10 cellular contexts compared by ENCODE assay signal in the genomic region with DNA sequence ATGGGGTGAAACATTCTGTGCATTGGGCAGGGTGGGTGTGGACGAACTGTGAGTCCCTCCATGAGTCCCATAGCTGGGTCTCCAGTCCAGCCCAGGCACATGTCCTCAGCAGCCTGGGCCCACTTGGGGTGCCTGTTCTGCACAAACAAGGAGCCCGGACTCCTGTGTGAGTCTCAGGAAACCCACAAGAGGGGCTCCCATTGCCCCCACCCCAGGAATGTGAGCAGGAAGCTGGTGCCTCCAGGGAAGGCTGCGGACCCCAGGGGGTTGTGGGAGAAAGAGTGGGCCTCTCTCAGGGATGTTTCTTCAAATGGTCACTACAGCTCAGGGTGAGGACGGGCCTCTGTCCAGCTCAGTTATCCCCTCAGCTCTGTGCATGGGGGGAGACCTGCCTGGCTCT. TPM values are rescaled to one million over a fixed set of nuclear protein-coding genes. Genes with fewer than 3 reads are reported as not detected.
"Had no signal": no experiment of that assay in that cellular context is flagged by ENCODE, and none has a peak within 500 bp of the region (broad histone marks: within the 10 kb centered on the region; RNA-seq: fewer than 3 reads in every experiment).

No MANE protein-coding gene starts in this region.

RNA-seq across cellular contexts. Expression of gene KRT16, which starts 3.9 kb away (rescaled TPM):
- total RNA-seq: activated CD4-positive, alpha-beta T cell treated with anti-CD3 and anti-CD28 coated beads for 36 hours; activated CD4-positive, alpha-beta T cell treated with anti-CD3 and anti-CD28 coated beads, Interleukin-2, amount 10 ng/mL, durations not matched to agents 7 days and 5 days; activated CD8-positive, alpha-beta T cell treated with anti-CD3 and anti-CD28 coated beads, Interleukin-2, amount 10 ng/mL, durations not matched to agents 7 days and 5 days; activated naive CD8-positive, alpha-beta T cell treated with anti-CD3 and anti-CD28 coated beads, Interleukin-2, amount 10 ng/mL, durations not matched to agents 7 days and 5 days; activated T-helper 2 cell treated with anti-CD3 and anti-CD28 coated beads, Interferon-gamma antibody, Interleukin-2, Interleukin-4, amounts not matched to agents 10 μg/mL and 5 μg/mL and 100 μg/mL, durations not matched to agents 14 hours and 24 hours and 36 hours; OCI-LY7 had no signal
- polyA plus RNA-seq: SK-N-SH had no signal

RNA-seq across cellular contexts. Expression of gene KRT17, which starts 7.9 kb away (rescaled TPM):
- total RNA-seq: activated CD4-positive, alpha-beta T cell treated with anti-CD3 and anti-CD28 coated beads for 36 hours; activated CD8-positive, alpha-beta T cell treated with anti-CD3 and anti-CD28 coated beads, Interleukin-2, amount 10 ng/mL, durations not matched to agents 7 days and 5 days; activated naive CD8-positive, alpha-beta T cell treated with anti-CD3 and anti-CD28 coated beads, Interleukin-2, amount 10 ng/mL, durations not matched to agents 7 days and 5 days; activated T-helper 2 cell treated with anti-CD3 and anti-CD28 coated beads, Interferon-gamma antibody, Interleukin-2, Interleukin-4, amounts not matched to agents 10 μg/mL and 5 μg/mL and 100 μg/mL, durations not matched to agents 14 hours and 24 hours and 36 hours had no signal

RNA-seq across cellular contexts. Expression of gene KRT14, which starts 29.8 kb away (rescaled TPM):
- total RNA-seq: activated CD4-positive, alpha-beta T cell treated with anti-CD3 and anti-CD28 coated beads for 36 hours; activated CD4-positive, alpha-beta T cell treated with anti-CD3 and anti-CD28 coated beads, Interleukin-2, amount 10 ng/mL, durations not matched to agents 7 days and 5 days; activated CD8-positive, alpha-beta T cell treated with anti-CD3 and anti-CD28 coated beads, Interleukin-2, amount 10 ng/mL, durations not matched to agents 7 days and 5 days; activated naive CD8-positive, alpha-beta T cell treated with anti-CD3 and anti-CD28 coated beads, Interleukin-2, amount 10 ng/mL, durations not matched to agents 7 days and 5 days; activated T-helper 2 cell treated with anti-CD3 and anti-CD28 coated beads, Interferon-gamma antibody, Interleukin-2, Interleukin-4, amounts not matched to agents 10 μg/mL and 5 μg/mL and 100 μg/mL, durations not matched to agents 14 hours and 24 hours and 36 hours had no signal
- polyA plus RNA-seq: SK-N-SH had no signal

RNA-seq across cellular contexts. Expression of gene KRT9, which starts 44.6 kb away (rescaled TPM):
- total RNA-seq: activated CD4-positive, alpha-beta T cell treated with anti-CD3 and anti-CD28 coated beads for 36 hours; activated CD4-positive, alpha-beta T cell treated with anti-CD3 and anti-CD28 coated beads, Interleukin-2, amount 10 ng/mL, durations not matched to agents 7 days and 5 days; activated CD8-positive, alpha-beta T cell treated with anti-CD3 and anti-CD28 coated beads, Interleukin-2, amount 10 ng/mL, durations not matched to agents 7 days and 5 days; activated naive CD8-positive, alpha-beta T cell treated with anti-CD3 and anti-CD28 coated beads, Interleukin-2, amount 10 ng/mL, durations not matched to agents 7 days and 5 days; activated T-helper 2 cell treated with anti-CD3 and anti-CD28 coated beads, Interferon-gamma antibody, Interleukin-2, Interleukin-4, amounts not matched to agents 10 μg/mL and 5 μg/mL and 100 μg/mL, durations not matched to agents 14 hours and 24 hours and 36 hours; body of pancreas; OCI-LY7; SJSA1 had no signal
- polyA plus RNA-seq: adipose tissue, SK-N-SH had no signal
